8 cellular contexts compared by ENCODE assay signal in genomic region chr16:6684076-6684673, GRCh38.
DNase-seq lines count a peak whose midpoint lies in the region; ATAC-seq and TF ChIP-seq lines count a peak whose summit lies in the region.

No MANE protein-coding gene starts in this region.

- H3K27me3 ChIP-seq in osteoblast (ENCODE audit: insufficient read depth, low read length), result no peaks in the 10 kb centered on the region

- H3K36me3 ChIP-seq in osteoblast (ENCODE audit: insufficient read depth, low read length), result no peaks in the 10 kb centered on the region

- H3K4me1 Mint-ChIP-seq in activated CD4-positive, alpha-beta T cell treated with anti-CD3 and anti-CD28 coated beads for 36 hours, result no peaks in the 10 kb centered on the region
- no peaks in the 10 kb centered on the region for H3K4me1 Mint-ChIP-seq in activated CD4-positive, alpha-beta T cell treated with anti-CD3 and anti-CD28 coated beads, Interleukin-2, amount 10 ng/mL, durations not matched to agents 7 days and 5 days

- no peaks in the 10 kb centered on the region for H3K36me3 Mint-ChIP-seq in activated CD4-positive, alpha-beta T cell treated with anti-CD3 and anti-CD28 coated beads for 36 hours (ENCODE audit: low read depth)
- H3K36me3 Mint-ChIP-seq in activated CD4-positive, alpha-beta T cell treated with anti-CD3 and anti-CD28 coated beads, Interleukin-2, amount 10 ng/mL, durations not matched to agents 7 days and 5 days (ENCODE audit: low read depth), result no peaks in the 10 kb centered on the region

- no peaks in the 10 kb centered on the region for H3K27me3 Mint-ChIP-seq in activated CD4-positive, alpha-beta T cell treated with anti-CD3 and anti-CD28 coated beads for 36 hours
- no peaks in the 10 kb centered on the region for H3K27me3 Mint-ChIP-seq in activated CD4-positive, alpha-beta T cell treated with anti-CD3 and anti-CD28 coated beads, Interleukin-2, amount 10 ng/mL, durations not matched to agents 7 days and 5 days

- H3K9me3 ChIP-seq in osteoblast (ENCODE audit: low read depth, low read length), result no peaks in the 10 kb centered on the region

- H3K4me2 ChIP-seq in osteoblast (ENCODE audit: insufficient read depth, low read length), result no peak overlapping the region

- no peak overlapping the region for H3K27ac ChIP-seq in osteoblast (ENCODE audit: low read depth, low read length)

- ATAC-seq in activated CD4-positive, alpha-beta T cell treated with anti-CD3 and anti-CD28 coated beads for 36 hours, result no peak
- no peak for ATAC-seq in HG03378 (IDR thresholded peaks at IDR 0.05; ENCODE audit: unreplicated experiment)

- H3K27ac Mint-ChIP-seq in activated CD4-positive, alpha-beta T cell treated with anti-CD3 and anti-CD28 coated beads for 36 hours, result no peak overlapping the region
- H3K27ac Mint-ChIP-seq in activated CD4-positive, alpha-beta T cell treated with anti-CD3 and anti-CD28 coated beads, Interleukin-2, amount 10 ng/mL, durations not matched to agents 7 days and 5 days, result no peak overlapping the region

- H3K9me3 Mint-ChIP-seq in activated CD4-positive, alpha-beta T cell treated with anti-CD3 and anti-CD28 coated beads for 36 hours (ENCODE audit: low read depth), result peaks cover 5% of the 10 kb centered on the region
- peaks cover 4% of the 10 kb centered on the region for H3K9me3 Mint-ChIP-seq in activated CD4-positive, alpha-beta T cell treated with anti-CD3 and anti-CD28 coated beads, Interleukin-2, amount 10 ng/mL, durations not matched to agents 7 days and 5 days

- no peaks in the 10 kb centered on the region for H3K4me1 ChIP-seq in osteoblast (ENCODE audit: insufficient read depth, low read length)

- no peaks in the 10 kb centered on the region for H4K20me1 ChIP-seq in osteoblast (ENCODE audit: insufficient read depth, low read length)

- DNase-seq in activated CD4-positive, alpha-beta T cell treated with anti-CD3 and anti-CD28 coated beads for 36 hours, result peak; percentile 41
- DNase-seq in activated CD4-positive, alpha-beta T cell treated with anti-CD3 and anti-CD28 coated beads, Interleukin-2, amount 10 ng/mL, durations not matched to agents 7 days and 5 days, result no peak
- DNase-seq in NCI-H146 (lab: John Stamatoyannopoulos, UW) (peak; percentile 7), cardiac fibroblast (ENCODE audit: low read depth in 2 of 2) (peak in 1 of 2 donors; percentile 24), osteoblast (ENCODE audit: insufficient read length, low spot score, missing footprints) (no peak), ureter (ENCODE audit: low spot score) (no peak), cardiac septum (ENCODE audit: low spot score) (no peak)

- H3K4me3 Mint-ChIP-seq in activated CD4-positive, alpha-beta T cell treated with anti-CD3 and anti-CD28 coated beads for 36 hours, result no peak overlapping the region
- no peak overlapping the region for H3K4me3 Mint-ChIP-seq in activated CD4-positive, alpha-beta T cell treated with anti-CD3 and anti-CD28 coated beads, Interleukin-2, amount 10 ng/mL, durations not matched to agents 7 days and 5 days

- intact Hi-C loops in activated CD4-positive, alpha-beta T cell treated with anti-CD3 and anti-CD28 coated beads for 36 hours (cut with DNase I, micrococcal nuclease), result loop anchor here in 1 of 2 experiments (2.0 kb wide), 1 partner anchor 1489 kb away; no protein-coding TSS in a partner anchor
- intact Hi-C loops in cardiac septum (cut with DNase I), result no loop called here

- TF ChIP-seq CTCF in cardiac fibroblast (IDR thresholded peaks at IDR 0.05; ENCODE audit: low read depth, low read length) (peak; percentile 30), osteoblast (IDR thresholded peaks at IDR 0.05; ENCODE audit: extremely low read depth, low read depth, low read length) (peak; percentile 11)

- POLR2A ChIA-PET in activated CD4-positive, alpha-beta T cell treated with anti-CD3 and anti-CD28 coated beads for 36 hours (lab: Charles Lee), result no interaction called here
- POLR2A ChIA-PET in activated CD4-positive, alpha-beta T cell treated with anti-CD3 and anti-CD28 coated beads, Interleukin-2, amount 10 ng/mL, durations not matched to agents 7 days and 5 days (lab: Charles Lee), result interaction anchor here (0.6 kb wide), 1 partner anchor 1638 kb away, joined by 3 read pairs; no protein-coding TSS in a partner anchor

- H3K79me2 ChIP-seq in osteoblast (ENCODE audit: insufficient read depth, low read length), result no peaks in the 10 kb centered on the region

- no peak overlapping the region for H2AFZ ChIP-seq in osteoblast (ENCODE audit: low read length)

- CTCF ChIA-PET in activated CD4-positive, alpha-beta T cell treated with anti-CD3 and anti-CD28 coated beads for 36 hours (lab: Charles Lee), result interaction anchor here (0.8 to 1.6 kb wide), 2 partner anchors 14 to 1848 kb away, joined by 3 to 6 read pairs; no protein-coding TSS in a partner anchor
- CTCF ChIA-PET in activated CD4-positive, alpha-beta T cell treated with anti-CD3 and anti-CD28 coated beads, Interleukin-2, amount 10 ng/mL, durations not matched to agents 7 days and 5 days (lab: Charles Lee), result interaction anchor here (0.6 kb wide), 1 partner anchor 112 kb away, joined by 3 read pairs; no protein-coding TSS in a partner anchor

- H3K4me3 ChIP-seq in cardiac fibroblast (replicated peaks in 1 of 2; ENCODE audit: low read depth in 2 of 2, low read length in 2 of 2) (no peak overlapping the region), osteoblast (ENCODE audit: insufficient read depth, low read length) (no peak overlapping the region)

Comparison
In these comparisons a context has a peak if more than half of its experiments do, and no peak if none do; other contexts are left out.
1. DNase-seq: peak in activated CD4-positive, alpha-beta T cell treated with anti-CD3 and anti-CD28 coated beads for 36 hours (single experiment) and NCI-H146 (single experiment); none in activated CD4-positive, alpha-beta T cell treated with anti-CD3 and anti-CD28 coated beads, Interleukin-2, amount 10 ng/mL, durations not matched to agents 7 days and 5 days (single experiment), osteoblast (single experiment), ureter (single experiment) and cardiac septum (single experiment).